18 cellular contexts compared by ENCODE assay signal in genomic region chr1:42324398-42325013, GRCh38. TPM values are rescaled to one million over a fixed set of nuclear protein-coding genes. Genes with fewer than 3 reads are reported as not detected.
DNase-seq lines count a peak whose midpoint lies in the region; ATAC-seq, FAIRE-seq and TF ChIP-seq lines count a peak whose summit lies in the region.
"Had no signal": no experiment of that assay in that cellular context is flagged by ENCODE, and none has a peak within 500 bp of the region (broad histone marks: within the 10 kb centered on the region; RNA-seq: fewer than 3 reads in every experiment).

No MANE protein-coding gene starts in this region.

- no peak overlapping the region for H2AFZ ChIP-seq in HepG2 (ENCODE audit: low read length)
- H2AFZ ChIP-seq: GM23248, PC-9 had no signal

- in situ Hi-C loops in HepG2 (cut with HindIII; ENCODE audit: extremely low pct_ligation_motif_present, low pct_unique_long_range_greater_than_20kb) = loop anchor here (25.0 kb wide), 1 partner anchor 413 kb away; the partner anchor contains the start of gene CLDN19

- ATAC-seq in HepG2 = peak; percentile 71
- ATAC-seq in GM18873 (IDR thresholded peaks at IDR 0.05; ENCODE audit: low FRiP score, unreplicated experiment) = no peak
- ATAC-seq in GM19463 (IDR thresholded peaks at IDR 0.05; ENCODE audit: unreplicated experiment) = no peak
- ATAC-seq: HCT116 had no signal

- peaks cover 57% of the 10 kb centered on the region for H4K20me1 ChIP-seq in HepG2 (ENCODE audit: insufficient read depth, low read length)

- H3K4me3 ChIP-seq in NB4 (ENCODE audit: low read depth, low read length) = no peak overlapping the region
- H3K4me3 ChIP-seq in HepG2 (replicated peaks in 1 of 3; ENCODE audit: insufficient read depth in 1 of 3, low read depth in 2 of 3, low read length in 3 of 3) = no peak overlapping the region; a peak in 1 of 6 replicates
- H3K4me3 ChIP-seq: BLaER1 treated with 17β-estradiol and CSF1 and Interleukin-3, amounts not matched to agents 10 nM and 100 nM; GM23248; PC-9; SJCRH30 had no signal

- no peak overlapping the region for H3K9ac ChIP-seq in HepG2 (ENCODE audit: insufficient read depth, low read depth, low read length)
- H3K9ac ChIP-seq: BLaER1 treated with 17β-estradiol and CSF1 and Interleukin-3, amounts not matched to agents 10 nM and 100 nM; GM23248 had no signal

- peak; percentile 32 for DNase-seq in CD1c-positive myeloid dendritic cell (ENCODE audit: extremely low spot score)
- no peak for DNase-seq in GM12891 (ENCODE audit: insufficient read length, low spot score)
- DNase-seq in NB4 (ENCODE audit: low read depth) = peak; percentile 9
- DNase-seq in HepG2 (ENCODE audit: low spot score) = no peak
- no peak for DNase-seq in NCI-H1694 treated with DMSO at 0.1 percent for 48 hours (lab: John Stamatoyannopoulos, UW)
- DNase-seq: DND-41, GM23248, KBM-7, NCI-H1092 treated with DMSO at 0.1 percent for 48 hours, NCI-H510A, NCI-H748 treated with DMSO at 0.1 percent for 48 hours, PC-9, SJCRH30 had no signal

- H3K27me3 ChIP-seq in HepG2 (ENCODE audit: control insufficient read depth in 1 of 2, insufficient read depth in 2 of 2, low read length in 2 of 2) = no peaks in the 10 kb centered on the region
- H3K27me3 ChIP-seq: BLaER1 treated with 17β-estradiol and CSF1 and Interleukin-3, amounts not matched to agents 10 nM and 100 nM; SJCRH30 had no signal

- no peaks in the 10 kb centered on the region; a peak in 2 of 5 replicates for H3K36me3 ChIP-seq in HepG2 (replicated peaks in 1 of 2; ENCODE audit: control insufficient read depth in 1 of 2, insufficient read depth in 2 of 2, low read length in 2 of 2)

- intact Hi-C loops in HepG2 (cut with micrococcal nuclease; ENCODE audit: unreplicated experiment) = no loop called here

- WGBS in HepG2 (ENCODE audit: low lambda C conversion rate) = 87% methylated on average over 6 of the region's 6 CpGs

- no peak overlapping the region for H3K4me2 ChIP-seq in HepG2 (ENCODE audit: low read depth, low read length)
- H3K4me2 ChIP-seq: BLaER1 treated with 17β-estradiol and CSF1 and Interleukin-3, amounts not matched to agents 10 nM and 100 nM; PC-9 had no signal

- peak overlapping the region; percentile 30 for H3K27ac ChIP-seq in HepG2 (ENCODE audit: extremely low read length, insufficient read depth, low read length)
- H3K27ac ChIP-seq: BLaER1 treated with 17β-estradiol and CSF1 and Interleukin-3, amounts not matched to agents 10 nM and 100 nM; GM23248; PC-9; SJCRH30 had no signal

- H3K4me1 ChIP-seq in HepG2 (ENCODE audit: insufficient read depth, low read length) = peaks cover 82% of the 10 kb centered on the region

- no peaks in the 10 kb centered on the region for H3K9me3 ChIP-seq in HepG2 (ENCODE audit: low read length)
- H3K9me3 ChIP-seq: BLaER1 treated with 17β-estradiol and CSF1 and Interleukin-3, amounts not matched to agents 10 nM and 100 nM; SJCRH30 had no signal

- BruUV-seq in HepG2 (replicated peaks; lab: Mats Ljungman, UMichigan) = no TSS peak

- POLR2A ChIA-PET in HepG2 (lab: Yijun Ruan, JAX) = interaction anchor here (1.5 kb wide), 1 partner anchor 10 kb away, joined by 9 read pairs; the partner anchor contains the start of gene FOXJ3

- no peak for TF ChIP-seq POLR2A in GM12891 (IDR thresholded peaks at IDR 0.05; ENCODE audit: low read depth, low read length)
- no peak for TF ChIP-seq POLR2A in NB4 (IDR thresholded peaks at IDR 0.05; ENCODE audit: extremely low read depth, insufficient read length)
- TF ChIP-seq POLR2A in HepG2 (IDR thresholded peaks at IDR 0.05; ENCODE audit: insufficient read depth in 1 of 2, low read depth in 2 of 2, low read length in 2 of 2) = no peak

- no peak for TF ChIP-seq CTCF in NB4 (IDR thresholded peaks at IDR 0.05; ENCODE audit: low read depth, low read length)
- TF ChIP-seq CTCF in HepG2 (CRISPR knock-in tag; IDR thresholded peaks at IDR 0.05) = no peak

- CTCF ChIA-PET in HepG2 (lab: Yijun Ruan, JAX; ENCODE audit: low intra/inter-chr PET ratio, low total read pairs) = no interaction called here

- no peak for TF ChIP-seq RAD21 in HepG2 (CRISPR knock-in tag; IDR thresholded peaks at IDR 0.05)

- TF ChIP-seq EP300 in HepG2 (IDR thresholded peaks at IDR 0.05; ENCODE audit: low read depth in 2 of 2, low read length in 2 of 2) = no peak
- TF ChIP-seq EP300 in HepG2 (CRISPR knock-in tag; IDR thresholded peaks at IDR 0.05; ENCODE audit: borderline replicate concordance) = no peak

- peaks cover 96% of the 10 kb centered on the region for H3K79me2 ChIP-seq in HepG2 (ENCODE audit: insufficient read depth, low read length)

- FAIRE-seq in GM12891 (lab: Jason Lieb, UNC) = peak; percentile 45
- FAIRE-seq in HepG2 (lab: Jason Lieb, UNC) = no peak
- FAIRE-seq: GM19239 had no signal

TF ChIP-seq in GM12891, 5 proteins besides CTCF, POLR2A, EP300 and RAD21:
- no peak for TF ChIP-seq POLR2AphosphoS5 (IDR thresholded peaks at IDR 0.05; ENCODE audit: low read depth, low read length)
- no peak for TF ChIP-seq POU2F2 (IDR thresholded peaks at IDR 0.05; ENCODE audit: low read depth, low read length)

TF ChIP-seq in HepG2, 621 proteins besides CTCF, POLR2A, EP300 and RAD21 (continues in another document):
- TF ChIP-seq SALL1 (CRISPR knock-in tag; IDR thresholded peaks at IDR 0.05) (no peak), ZNF891 (CRISPR knock-in tag; IDR thresholded peaks at IDR 0.05) (no peak), ZFP36L2 (CRISPR knock-in tag; IDR thresholded peaks at IDR 0.05) (no peak)

RNA-seq across cellular contexts. Expression of gene FOXJ3, which starts 10.5 kb away (rescaled TPM):
- polyA plus RNA-seq in GM12891 (2012; ENCODE audit: low read depth, missing spikeins) = 11.4 TPM
- total RNA-seq in HepG2 (2016; rRNA removed; fragmentation: Illumina TruSeq; extraction: Trizol) = 15.4 and 16.6 TPM in 2 replicates
- total RNA-seq in HepG2 (2016; cell fraction: cytosol; rRNA removed; fragmentation: Illumina TruSeq; extraction: Trizol; ENCODE audit: low read depth) = 55.7 and 60.3 TPM in 2 replicates
- total RNA-seq in HepG2 (2016; cell fraction: insoluble cytoplasmic fraction; rRNA removed; fragmentation: Illumina TruSeq; extraction: Trizol) = 15.5 and 17.0 TPM in 2 replicates
- total RNA-seq in HepG2 (2016; cell fraction: membrane; rRNA removed; fragmentation: Illumina TruSeq; extraction: Trizol) = 13.6 and 15.8 TPM in 2 replicates
- total RNA-seq in HepG2 (2016; cell fraction: nucleus; rRNA removed; fragmentation: Illumina TruSeq; extraction: Trizol) = 25.2 and 32.7 TPM in 2 replicates
- 33.3 and 48.5 TPM in 2 replicates for polyA plus RNA-seq in HepG2 (2011; rRNA removed)
- polyA plus RNA-seq in HepG2 (2011; cell fraction: cytosol; rRNA removed) = 15.1 and 19.3 TPM in 2 replicates
- 30.9 and 34.9 TPM in 2 replicates for polyA plus RNA-seq in HepG2 (2011; cell fraction: nucleus; rRNA removed)
- polyA plus RNA-seq in HepG2 (2012) = 13.6 and 18.4 TPM in 2 replicates
- 0.29 and 0.60 TPM in 2 replicates for polyA plus RNA-seq in HepG2 (2016; cell fraction: cytosol; fragmentation: Illumina TruSeq; extraction: Trizol; ENCODE audit: low read depth)
- polyA plus RNA-seq in HepG2 (2016; cell fraction: insoluble cytoplasmic fraction; fragmentation: Illumina TruSeq; extraction: Trizol; ENCODE audit: low read depth) = 16.6 and 18.3 TPM in 2 replicates
- 2.1 and 2.3 TPM in 2 replicates for polyA plus RNA-seq in HepG2 (2016; cell fraction: membrane; fragmentation: Illumina TruSeq; extraction: Trizol; ENCODE audit: low read depth)
- polyA plus RNA-seq in HepG2 (2016; cell fraction: nucleus; fragmentation: Illumina TruSeq; extraction: Trizol; ENCODE audit: insufficient read depth, low read depth) = 26.8 and 30.6 TPM in 2 replicates
- 39.0 and 60.9 TPM in 2 replicates for polyA minus RNA-seq in HepG2 (2011; rRNA and poly(A)+ RNA removed; ENCODE audit: low replicate concordance)
- polyA minus RNA-seq in HepG2 (2011; cell fraction: cytosol; rRNA and poly(A)+ RNA removed) = 18.7 and 23.7 TPM in 2 replicates
- 84.3 and 91.0 TPM in 2 replicates for polyA minus RNA-seq in HepG2 (2011; cell fraction: nucleus; rRNA and poly(A)+ RNA removed)

RNA-seq across cellular contexts. Expression of gene RIMKLA, which starts 56.1 kb away (rescaled TPM):
- 1.8 TPM for polyA plus RNA-seq in GM12891 (2012; ENCODE audit: low read depth, missing spikeins)
- 2.5 and 4.1 TPM in 2 replicates for total RNA-seq in HepG2 (2016; rRNA removed; fragmentation: Illumina TruSeq; extraction: Trizol)
- total RNA-seq in HepG2 (2016; cell fraction: cytosol; rRNA removed; fragmentation: Illumina TruSeq; extraction: Trizol; ENCODE audit: low read depth) = 1.2 and 1.5 TPM in 2 replicates
- 2.2 and 3.3 TPM in 2 replicates for total RNA-seq in HepG2 (2016; cell fraction: insoluble cytoplasmic fraction; rRNA removed; fragmentation: Illumina TruSeq; extraction: Trizol)
- 3.9 and 4.5 TPM in 2 replicates for total RNA-seq in HepG2 (2016; cell fraction: membrane; rRNA removed; fragmentation: Illumina TruSeq; extraction: Trizol)
- 1.4 and 1.6 TPM in 2 replicates for total RNA-seq in HepG2 (2016; cell fraction: nucleus; rRNA removed; fragmentation: Illumina TruSeq; extraction: Trizol)
- 2.8 and 3.8 TPM in 2 replicates for polyA plus RNA-seq in HepG2 (2011; rRNA removed)
- 2.7 and 2.9 TPM in 2 replicates for polyA plus RNA-seq in HepG2 (2011; cell fraction: cytosol; rRNA removed)
- polyA plus RNA-seq in HepG2 (2011; cell fraction: nucleus; rRNA removed) = 0.90 and 2.2 TPM in 2 replicates
- polyA plus RNA-seq in HepG2 (2012) = 2.4 and 5.1 TPM in 2 replicates
- 3.5 and 4.4 TPM in 2 replicates for polyA plus RNA-seq in HepG2 (2016; cell fraction: cytosol; fragmentation: Illumina TruSeq; extraction: Trizol; ENCODE audit: low read depth)
- polyA plus RNA-seq in HepG2 (2016; cell fraction: insoluble cytoplasmic fraction; fragmentation: Illumina TruSeq; extraction: Trizol; ENCODE audit: low read depth) = 1.6 and 2.1 TPM in 2 replicates
- polyA plus RNA-seq in HepG2 (2016; cell fraction: membrane; fragmentation: Illumina TruSeq; extraction: Trizol; ENCODE audit: low read depth) = 5.1 and 6.0 TPM in 2 replicates
- polyA plus RNA-seq in HepG2 (2016; cell fraction: nucleus; fragmentation: Illumina TruSeq; extraction: Trizol; ENCODE audit: insufficient read depth, low read depth) = 0.63 and 2.0 TPM in 2 replicates
- 0.72 and 5.6 TPM in 2 replicates for polyA minus RNA-seq in HepG2 (2011; rRNA and poly(A)+ RNA removed; ENCODE audit: low replicate concordance)
- 2.1 and 2.6 TPM in 2 replicates for polyA minus RNA-seq in HepG2 (2011; cell fraction: cytosol; rRNA and poly(A)+ RNA removed)
- 2.5 and 3.0 TPM in 2 replicates for polyA minus RNA-seq in HepG2 (2011; cell fraction: nucleus; rRNA and poly(A)+ RNA removed)

Comparison
In these comparisons a context has a peak if more than half of its experiments do, and no peak if none do; other contexts are left out.
1. DNase-seq: peak in CD1c-positive myeloid dendritic cell (single experiment) and NB4 (single experiment); none in GM12891 (single experiment), HepG2 (single experiment) and NCI-H1694 treated with DMSO at 0.1 percent for 48 hours (single experiment).